Comparison of ENCODE assay signal across 20 cellular contexts in the genomic region with DNA sequence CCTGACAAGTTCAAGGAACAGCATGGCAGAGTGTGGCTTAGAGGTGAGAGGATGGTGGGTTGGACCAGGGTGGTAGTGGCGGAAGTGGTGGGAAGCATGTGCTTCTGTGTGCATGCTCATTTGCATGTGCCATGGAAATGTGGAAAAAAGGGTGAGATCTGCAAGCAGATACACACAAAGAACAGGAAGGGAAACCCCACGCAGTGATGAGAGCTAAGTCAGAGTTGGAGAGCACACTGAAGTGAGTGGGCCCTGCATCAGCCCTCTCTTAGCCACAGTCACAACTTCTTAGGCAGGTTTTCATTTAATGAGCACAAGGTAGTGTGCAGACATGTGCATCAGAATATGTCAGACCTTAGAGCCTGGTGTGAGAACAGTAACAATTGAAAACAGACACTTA.
DNase-seq lines count a peak whose midpoint lies in the region; ATAC-seq, FAIRE-seq and TF ChIP-seq lines count a peak whose summit lies in the region.
"Had no signal": no experiment of that assay in that cellular context is flagged by ENCODE, and none has a peak within 500 bp of the region (broad histone marks: within the 10 kb centered on the region; RNA-seq: fewer than 3 reads in every experiment).

No MANE protein-coding gene starts in this region.

- H3K36me3 ChIP-seq in HepG2 (replicated peaks in 1 of 2; ENCODE audit: control insufficient read depth in 1 of 2, insufficient read depth in 2 of 2, low read length in 2 of 2), result no peaks in the 10 kb centered on the region
- H3K36me3 ChIP-seq in right lobe of liver, result no peaks in the 10 kb centered on the region
- H3K36me3 ChIP-seq in gastrocnemius medialis, result no peaks in the 10 kb centered on the region
- H3K36me3 ChIP-seq: MG63, Peyer's patch had no signal

- H3K79me2 ChIP-seq in HepG2 (ENCODE audit: insufficient read depth, low read length), result no peaks in the 10 kb centered on the region

- CTCF ChIA-PET in HepG2 (lab: Yijun Ruan, JAX; ENCODE audit: low intra/inter-chr PET ratio, low total read pairs), result no interaction called here

- no peak overlapping the region for H3K9ac ChIP-seq in HepG2 (ENCODE audit: insufficient read depth, low read depth, low read length)
- H3K9ac ChIP-seq: KMS-11 had no signal

- no peak for TF ChIP-seq RAD21 in HepG2 (CRISPR knock-in tag; IDR thresholded peaks at IDR 0.05)

- no peak overlapping the region for H3K4me2 ChIP-seq in HepG2 (ENCODE audit: low read depth, low read length)
- H3K4me2 ChIP-seq: KMS-11 had no signal

- H3K27ac ChIP-seq in HepG2 (ENCODE audit: extremely low read length, insufficient read depth, low read length) (no peak overlapping the region), right lobe of liver (no peak overlapping the region), gastrocnemius medialis (no peak overlapping the region)
- H3K27ac ChIP-seq: HL-60, KMS-11, Peyer's patch had no signal

- POLR2A ChIA-PET in HepG2 (lab: Yijun Ruan, JAX), result no interaction called here

- intact Hi-C loops in HepG2 (cut with micrococcal nuclease; ENCODE audit: unreplicated experiment) (no loop called here), right lobe of liver (cut with DNase I) (no loop called here), gastrocnemius medialis (cut with DNase I; ENCODE audit: low total_unique reads) (no loop called here)

- no peak for TF ChIP-seq CTCF in HepG2 (CRISPR knock-in tag; IDR thresholded peaks at IDR 0.05)
- no peak for TF ChIP-seq CTCF in right lobe of liver (IDR thresholded peaks at IDR 0.05)
- no peak for TF ChIP-seq CTCF in gastrocnemius medialis (IDR thresholded peaks at IDR 0.05 in 4 of 5, conservative IDR thresholded peaks at IDR 0.05 in 1 of 5)

- H4K20me1 ChIP-seq in HepG2 (ENCODE audit: insufficient read depth, low read length), result no peaks in the 10 kb centered on the region

- no TSS peak for BruUV-seq in HepG2 (replicated peaks; lab: Mats Ljungman, UMichigan)

- H3K4me1 ChIP-seq in HepG2 (ENCODE audit: insufficient read depth, low read length) (no peaks in the 10 kb centered on the region), right lobe of liver (no peaks in the 10 kb centered on the region), gastrocnemius medialis (no peaks in the 10 kb centered on the region)
- H3K4me1 ChIP-seq: Caco-2, Peyer's patch had no signal

- H3K9me3 ChIP-seq in HepG2 (ENCODE audit: low read length) (no peaks in the 10 kb centered on the region), right lobe of liver (no peaks in the 10 kb centered on the region), gastrocnemius medialis (no peaks in the 10 kb centered on the region)
- H3K9me3 ChIP-seq: Caco-2, MG63, Peyer's patch had no signal

- DNase-seq in HepG2 (ENCODE audit: low spot score) (no peak), right lobe of liver (no peak), gastrocnemius medialis (no peak)
- no peak for DNase-seq in activated effector memory CD4-positive, alpha-beta T cell treated with anti-CD3 and anti-CD28 coated beads, Interleukin-2, amount 50 U/mL, for 16 hours
- DNase-seq: Caco-2, HFFc6, MG63, NCI-H1105, NCI-H187, NCI-H446, NCI-H748 treated with DMSO at 0.1 percent for 48 hours, Peyer's patch, SHP77 had no signal

- in situ Hi-C loops in HepG2 (cut with HindIII; ENCODE audit: extremely low pct_ligation_motif_present, low pct_unique_long_range_greater_than_20kb) (no loop called here), gastrocnemius medialis (cut with MboI; ENCODE audit: low sequenced_read_pairs in 4 of 4) (no loop called here)

- ATAC-seq in HepG2, result no peak
- ATAC-seq in right lobe of liver, result no peak
- peak; percentile 71 for ATAC-seq in GM19438 (IDR thresholded peaks at IDR 0.05; ENCODE audit: low read depth, unreplicated experiment)
- ATAC-seq in HG03175 (IDR thresholded peaks at IDR 0.05; ENCODE audit: unreplicated experiment), result peak; percentile 73
- no peak for ATAC-seq in HG03108 (IDR thresholded peaks at IDR 0.05; ENCODE audit: unreplicated experiment)
- ATAC-seq in SK-N-SH treated with all-trans-retinoic acid at 6 μM for 48 hours, result no peak
- ATAC-seq in gastrocnemius medialis, result no peak

- TF ChIP-seq EP300 in HepG2 (IDR thresholded peaks at IDR 0.05; ENCODE audit: low read depth in 2 of 2, low read length in 2 of 2) (no peak), HepG2 (CRISPR knock-in tag; IDR thresholded peaks at IDR 0.05; ENCODE audit: borderline replicate concordance) (no peak)

- 0% methylated on average over 2 of the region's 2 CpGs for WGBS in HepG2 (ENCODE audit: low lambda C conversion rate)
- WGBS in right lobe of liver (ENCODE audit: insufficient coverage, low coverage, low lambda C conversion rate, missing lambda C conversion rate), result 58% methylated on average over 2 of the region's 2 CpGs

- H3K27me3 ChIP-seq in HepG2 (ENCODE audit: control insufficient read depth in 1 of 2, insufficient read depth in 2 of 2, low read length in 2 of 2) (no peaks in the 10 kb centered on the region), right lobe of liver (no peaks in the 10 kb centered on the region), gastrocnemius medialis (no peaks in the 10 kb centered on the region)
- H3K27me3 ChIP-seq: MG63, Peyer's patch had no signal

- H2AFZ ChIP-seq in HepG2 (ENCODE audit: low read length), result no peak overlapping the region

- FAIRE-seq in HepG2 (lab: Jason Lieb, UNC), result no peak
- FAIRE-seq: H1 had no signal

- no peak for TF ChIP-seq POLR2A in HepG2 (IDR thresholded peaks at IDR 0.05; ENCODE audit: insufficient read depth in 1 of 2, low read depth in 2 of 2, low read length in 2 of 2)
- TF ChIP-seq POLR2A in right lobe of liver (IDR thresholded peaks at IDR 0.05), result no peak
- TF ChIP-seq POLR2A in gastrocnemius medialis (IDR thresholded peaks at IDR 0.05), result no peak

- no peak overlapping the region for H3K4me3 ChIP-seq in HepG2 (replicated peaks in 1 of 3; ENCODE audit: insufficient read depth in 1 of 3, low read depth in 2 of 3, low read length in 3 of 3)
- no peak overlapping the region for H3K4me3 ChIP-seq in right lobe of liver
- H3K4me3 ChIP-seq in gastrocnemius medialis, result no peak overlapping the region
- H3K4me3 ChIP-seq: MG63, Peyer's patch had no signal

TF ChIP-seq in HepG2, 621 proteins besides CTCF, POLR2A, EP300 and RAD21 (continues in another document):
- TF ChIP-seq, protein P1, sequence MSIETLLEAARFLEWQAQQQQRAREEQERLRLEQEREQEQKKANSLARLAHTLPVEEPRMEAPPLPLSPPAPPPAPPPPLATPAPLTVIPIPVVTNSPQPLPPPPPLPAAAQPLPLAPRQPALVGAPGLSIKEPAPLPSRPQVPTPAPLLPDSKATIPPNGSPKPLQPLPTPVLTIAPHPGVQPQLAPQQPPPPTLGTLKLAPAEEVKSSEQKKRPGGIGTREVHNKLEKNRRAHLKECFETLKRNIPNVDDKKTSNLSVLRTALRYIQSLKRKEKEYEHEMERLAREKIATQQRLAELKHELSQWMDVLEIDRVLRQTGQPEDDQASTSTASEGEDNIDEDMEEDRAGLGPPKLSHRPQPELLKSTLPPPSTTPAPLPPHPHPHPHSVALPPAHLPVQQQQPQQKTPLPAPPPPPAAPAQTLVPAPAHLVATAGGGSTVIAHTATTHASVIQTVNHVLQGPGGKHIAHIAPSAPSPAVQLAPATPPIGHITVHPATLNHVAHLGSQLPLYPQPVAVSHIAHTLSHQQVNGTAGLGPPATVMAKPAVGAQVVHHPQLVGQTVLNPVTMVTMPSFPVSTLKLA (IDR thresholded peaks at IDR 0.05), result peak; percentile 17; the same call in 1 of the 2 replicates
- TF ChIP-seq, protein P2, sequence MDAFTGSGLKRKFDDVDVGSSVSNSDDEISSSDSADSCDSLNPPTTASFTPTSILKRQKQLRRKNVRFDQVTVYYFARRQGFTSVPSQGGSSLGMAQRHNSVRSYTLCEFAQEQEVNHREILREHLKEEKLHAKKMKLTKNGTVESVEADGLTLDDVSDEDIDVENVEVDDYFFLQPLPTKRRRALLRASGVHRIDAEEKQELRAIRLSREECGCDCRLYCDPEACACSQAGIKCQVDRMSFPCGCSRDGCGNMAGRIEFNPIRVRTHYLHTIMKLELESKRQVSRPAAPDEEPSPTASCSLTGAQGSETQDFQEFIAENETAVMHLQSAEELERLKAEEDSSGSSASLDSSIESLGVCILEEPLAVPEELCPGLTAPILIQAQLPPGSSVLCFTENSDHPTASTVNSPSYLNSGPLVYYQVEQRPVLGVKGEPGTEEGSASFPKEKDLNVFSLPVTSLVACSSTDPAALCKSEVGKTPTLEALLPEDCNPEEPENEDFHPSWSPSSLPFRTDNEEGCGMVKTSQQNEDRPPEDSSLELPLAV (CRISPR knock-in tag; conservative IDR thresholded peaks at IDR 0.05; ENCODE audit: low read depth), result no peak
- TF ChIP-seq ZBTB1 (CRISPR knock-in tag; IDR thresholded peaks at IDR 0.05; ENCODE audit: borderline replicate concordance) (no peak), ZNF709 (CRISPR knock-in tag; IDR thresholded peaks at IDR 0.05) (no peak)

TF ChIP-seq in SK-N-SH treated with all-trans-retinoic acid at 6 μM for 48 hours, 23 proteins besides CTCF, POLR2A, EP300 and RAD21 (continues in another document):
- TF ChIP-seq ZNF565 (CRISPR knock-in tag; conservative IDR thresholded peaks at IDR 0.05; ENCODE audit: low read depth) (no peak), RARB (CRISPR knock-in tag; IDR thresholded peaks at IDR 0.05) (no peak), ISL1 (CRISPR knock-in tag; IDR thresholded peaks at IDR 0.05) (no peak), SNAI2 (CRISPR knock-in tag; IDR thresholded peaks at IDR 0.05) (no peak), ZFP30 (CRISPR knock-in tag; IDR thresholded peaks at IDR 0.05) (no peak), ZC3H10 (CRISPR knock-in tag; IDR thresholded peaks at IDR 0.05) (no peak)
- TF ChIP-seq, protein P3, sequence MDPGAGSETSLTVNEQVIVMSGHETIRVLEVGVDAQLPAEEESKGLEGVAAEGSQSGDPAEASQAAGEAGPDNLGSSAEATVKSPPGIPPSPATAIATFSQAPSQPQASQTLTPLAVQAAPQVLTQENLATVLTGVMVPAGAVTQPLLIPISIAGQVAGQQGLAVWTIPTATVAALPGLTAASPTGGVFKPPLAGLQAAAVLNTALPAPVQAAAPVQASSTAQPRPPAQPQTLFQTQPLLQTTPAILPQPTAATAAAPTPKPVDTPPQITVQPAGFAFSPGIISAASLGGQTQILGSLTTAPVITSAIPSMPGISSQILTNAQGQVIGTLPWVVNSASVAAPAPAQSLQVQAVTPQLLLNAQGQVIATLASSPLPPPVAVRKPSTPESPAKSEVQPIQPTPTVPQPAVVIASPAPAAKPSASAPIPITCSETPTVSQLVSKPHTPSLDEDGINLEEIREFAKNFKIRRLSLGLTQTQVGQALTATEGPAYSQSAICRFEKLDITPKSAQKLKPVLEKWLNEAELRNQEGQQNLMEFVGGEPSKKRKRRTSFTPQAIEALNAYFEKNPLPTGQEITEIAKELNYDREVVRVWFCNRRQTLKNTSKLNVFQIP (CRISPR knock-in tag; IDR thresholded peaks at IDR 0.05; ENCODE audit: borderline replicate concordance, low read depth), result no peak

Comparison
In these comparisons a context has a peak if more than half of its experiments do, and no peak if none do; other contexts are left out.
1. ATAC-seq: peak in GM19438 (single experiment) and HG03175 (single experiment); none in HepG2 (single experiment), right lobe of liver (0 of 4), HG03108 (single experiment), SK-N-SH treated with all-trans-retinoic acid at 6 μM for 48 hours (single experiment) and gastrocnemius medialis (0 of 2).